In genomic region chr16:1990336-1991134, GRCh38 we compare ENCODE assay signal across 1 cellular context.
TF ChIP-seq lines count a peak whose summit lies in the region.

No MANE protein-coding gene starts in this region.

TF ChIP-seq in K562, 482 proteins besides CTCF, POLR2A, EP300 and RAD21 (continued from another document):
- TF ChIP-seq KDM4B (IDR thresholded peaks at IDR 0.05; ENCODE audit: borderline replicate concordance in 2 of 2, low read depth in 1 of 2), result 0 out of 4 replicates have a peak, but pooled peaks of 1 of the 2 experiments have one; percentile 30
- TF ChIP-seq HMGN3 (IDR thresholded peaks at IDR 0.05; ENCODE audit: borderline replicate concordance, extremely low read depth, insufficient read length, low read depth, low read length), result peak; percentile 14
- TF ChIP-seq CREM (IDR thresholded peaks at IDR 0.05; ENCODE audit: low read depth), result peak; percentile 81
- TF ChIP-seq L3MBTL2 (IDR thresholded peaks at IDR 0.05), result no peak
- TF ChIP-seq AFF4 (CRISPR knock-in tag; IDR thresholded peaks at IDR 0.05), result 0 out of 2 replicates have a peak, but pooled peaks have one; percentile 40
- TF ChIP-seq PRDM10 (IDR thresholded peaks at IDR 0.05; ENCODE audit: partially characterized antibody), result peak; percentile 88
- TF ChIP-seq ZNF280B (CRISPR knock-in tag; IDR thresholded peaks at IDR 0.05), result no peak
- TF ChIP-seq SAFB (IDR thresholded peaks at IDR 0.05; ENCODE audit: borderline replicate concordance, low read depth, low read length), result no peak
- TF ChIP-seq ZNF436 (CRISPR knock-in tag; IDR thresholded peaks at IDR 0.05), result 0 out of 2 replicates have a peak, but pooled peaks have one; percentile 25
- TF ChIP-seq FOS (IDR thresholded peaks at IDR 0.05; ENCODE audit: extremely low read depth, insufficient read length), result no peak
- TF ChIP-seq CHD2 (IDR thresholded peaks at IDR 0.05; ENCODE audit: low read depth, low read length), result no peak
- no peak for TF ChIP-seq IRF9 (tag; IDR thresholded peaks at IDR 0.05)
- peak; percentile 27; the same call in 1 of the 2 replicates for TF ChIP-seq BCOR (IDR thresholded peaks at IDR 0.05)
- peak; percentile 39; the same call in 1 of the 2 replicates for TF ChIP-seq ATF1 (CRISPR knock-in tag; IDR thresholded peaks at IDR 0.05)
- peak; percentile 36 for TF ChIP-seq ATF1 (tag; IDR thresholded peaks at IDR 0.05)
- TF ChIP-seq HDAC8 (tag; IDR thresholded peaks at IDR 0.05), result no peak
- peak; percentile 77 for TF ChIP-seq JUN (IDR thresholded peaks at IDR 0.05; ENCODE audit: borderline replicate concordance, low read depth, low read length)
- 0 out of 2 replicates have a peak, but pooled peaks have one; percentile 77 for TF ChIP-seq JUN (CRISPR knock-in tag; IDR thresholded peaks at IDR 0.05; ENCODE audit: borderline replicate concordance)
- TF ChIP-seq ATF3 (IDR thresholded peaks at IDR 0.05), result peak; percentile 97
- TF ChIP-seq ATF3 (CRISPR knock-in tag; conservative IDR thresholded peaks at IDR 0.05), result no peak
- TF ChIP-seq THRA (IDR thresholded peaks at IDR 0.05), result no peak
- TF ChIP-seq ZNF395 (CRISPR knock-in tag; IDR thresholded peaks at IDR 0.05), result 0 out of 2 replicates have a peak, but pooled peaks have one; percentile 1
- no peak for TF ChIP-seq SMARCB1 (IDR thresholded peaks at IDR 0.05; ENCODE audit: insufficient read length, low read depth)
- no peak for TF ChIP-seq ZNF217 (CRISPR knock-in tag; IDR thresholded peaks at IDR 0.05)
- no peak for TF ChIP-seq ZNF408 (CRISPR knock-in tag; IDR thresholded peaks at IDR 0.05; ENCODE audit: low read depth)
- TF ChIP-seq MAX (CRISPR knock-in tag; IDR thresholded peaks at IDR 0.05), result peak; percentile 26; the same call in 1 of the 2 replicates
- TF ChIP-seq CTBP1 (IDR thresholded peaks at IDR 0.05; ENCODE audit: borderline replicate concordance), result no peak
- no peak for TF ChIP-seq KLF10 (CRISPR knock-in tag; IDR thresholded peaks at IDR 0.05)
- 0 out of 2 replicates have a peak, but pooled peaks have one; percentile 49 for TF ChIP-seq ZBTB1 (CRISPR knock-in tag; IDR thresholded peaks at IDR 0.05; ENCODE audit: borderline replicate concordance, low read depth)
- TF ChIP-seq TFAP4 (CRISPR knock-in tag; IDR thresholded peaks at IDR 0.05; ENCODE audit: borderline replicate concordance), result peak; percentile 80; the same call in 1 of the 2 replicates
- TF ChIP-seq ZNF407 (IDR thresholded peaks at IDR 0.05; ENCODE audit: low read depth), result peak; percentile 52; the same call in 1 of the 2 replicates
TF ChIP-seq in K562: peak in this region for 38.
